1 cellular context compared by ENCODE assay signal in the genomic region with DNA sequence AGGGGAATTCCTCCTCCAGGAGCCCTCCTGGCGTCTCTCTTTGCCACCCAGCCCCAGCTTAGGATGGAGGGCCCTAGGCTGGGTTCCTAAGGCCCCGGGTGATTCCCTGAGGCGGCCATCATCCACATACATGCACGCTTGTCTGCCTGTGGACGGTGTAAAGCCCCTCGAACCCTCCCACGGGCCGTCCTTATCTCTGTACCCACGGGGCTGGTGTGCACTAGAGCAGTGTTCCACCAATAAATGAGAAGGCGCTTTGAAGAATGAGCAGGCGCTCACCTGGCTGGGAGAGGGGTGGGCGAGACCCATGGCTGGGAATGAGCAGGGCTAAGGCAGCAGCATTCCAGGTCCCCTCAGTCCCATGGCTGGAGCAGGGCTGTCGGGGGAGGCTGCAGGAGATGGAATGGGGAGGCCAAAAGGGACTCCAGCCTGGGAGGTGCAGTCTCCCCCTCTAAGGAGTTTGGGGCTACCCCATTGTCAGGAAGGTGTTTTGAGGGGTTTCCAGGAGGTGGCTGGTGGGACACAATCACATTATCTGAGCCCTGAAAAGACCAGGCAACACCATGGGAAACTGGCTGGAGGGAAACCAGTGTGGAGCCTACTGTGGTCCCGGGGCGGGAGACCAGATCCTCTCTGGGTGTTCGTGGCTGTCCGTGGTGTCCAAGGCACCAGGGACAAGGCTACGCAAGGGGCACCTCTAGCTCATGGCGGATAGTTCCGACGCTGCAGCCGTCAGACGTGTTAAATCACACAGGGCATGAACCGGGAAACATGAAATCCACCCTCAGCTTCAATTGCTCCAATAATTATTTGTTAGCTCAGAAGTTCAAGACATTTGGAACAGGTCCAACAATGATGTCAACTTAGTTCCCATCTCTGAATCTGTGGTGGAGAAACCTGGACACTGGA.
TF ChIP-seq lines count a peak whose summit lies in the region.

No MANE protein-coding gene starts in this region.

TF ChIP-seq in SK-N-SH treated with all-trans-retinoic acid at 6 μM for 48 hours, 23 proteins besides CTCF, POLR2A, EP300 and RAD21 (continued from another document):
- TF ChIP-seq, protein P1, sequence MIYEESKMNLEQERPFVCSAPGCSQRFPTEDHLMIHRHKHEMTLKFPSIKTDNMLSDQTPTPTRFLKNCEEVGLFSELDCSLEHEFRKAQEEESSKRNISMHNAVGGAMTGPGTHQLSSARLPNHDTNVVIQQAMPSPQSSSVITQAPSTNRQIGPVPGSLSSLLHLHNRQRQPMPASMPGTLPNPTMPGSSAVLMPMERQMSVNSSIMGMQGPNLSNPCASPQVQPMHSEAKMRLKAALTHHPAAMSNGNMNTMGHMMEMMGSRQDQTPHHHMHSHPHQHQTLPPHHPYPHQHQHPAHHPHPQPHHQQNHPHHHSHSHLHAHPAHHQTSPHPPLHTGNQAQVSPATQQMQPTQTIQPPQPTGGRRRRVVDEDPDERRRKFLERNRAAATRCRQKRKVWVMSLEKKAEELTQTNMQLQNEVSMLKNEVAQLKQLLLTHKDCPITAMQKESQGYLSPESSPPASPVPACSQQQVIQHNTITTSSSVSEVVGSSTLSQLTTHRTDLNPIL (CRISPR knock-in tag; IDR thresholded peaks at IDR 0.05; ENCODE audit: low read depth), result no peak
- no peak for TF ChIP-seq ISL1 (CRISPR knock-in tag; IDR thresholded peaks at IDR 0.05)
- TF ChIP-seq ZNF70 (CRISPR knock-in tag; IDR thresholded peaks at IDR 0.05), result no peak
- TF ChIP-seq, protein P2, sequence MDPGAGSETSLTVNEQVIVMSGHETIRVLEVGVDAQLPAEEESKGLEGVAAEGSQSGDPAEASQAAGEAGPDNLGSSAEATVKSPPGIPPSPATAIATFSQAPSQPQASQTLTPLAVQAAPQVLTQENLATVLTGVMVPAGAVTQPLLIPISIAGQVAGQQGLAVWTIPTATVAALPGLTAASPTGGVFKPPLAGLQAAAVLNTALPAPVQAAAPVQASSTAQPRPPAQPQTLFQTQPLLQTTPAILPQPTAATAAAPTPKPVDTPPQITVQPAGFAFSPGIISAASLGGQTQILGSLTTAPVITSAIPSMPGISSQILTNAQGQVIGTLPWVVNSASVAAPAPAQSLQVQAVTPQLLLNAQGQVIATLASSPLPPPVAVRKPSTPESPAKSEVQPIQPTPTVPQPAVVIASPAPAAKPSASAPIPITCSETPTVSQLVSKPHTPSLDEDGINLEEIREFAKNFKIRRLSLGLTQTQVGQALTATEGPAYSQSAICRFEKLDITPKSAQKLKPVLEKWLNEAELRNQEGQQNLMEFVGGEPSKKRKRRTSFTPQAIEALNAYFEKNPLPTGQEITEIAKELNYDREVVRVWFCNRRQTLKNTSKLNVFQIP (CRISPR knock-in tag; IDR thresholded peaks at IDR 0.05; ENCODE audit: borderline replicate concordance, low read depth), result no peak
TF ChIP-seq in SK-N-SH treated with all-trans-retinoic acid at 6 μM for 48 hours: peak in this region for 0.
